In the genomic region with DNA sequence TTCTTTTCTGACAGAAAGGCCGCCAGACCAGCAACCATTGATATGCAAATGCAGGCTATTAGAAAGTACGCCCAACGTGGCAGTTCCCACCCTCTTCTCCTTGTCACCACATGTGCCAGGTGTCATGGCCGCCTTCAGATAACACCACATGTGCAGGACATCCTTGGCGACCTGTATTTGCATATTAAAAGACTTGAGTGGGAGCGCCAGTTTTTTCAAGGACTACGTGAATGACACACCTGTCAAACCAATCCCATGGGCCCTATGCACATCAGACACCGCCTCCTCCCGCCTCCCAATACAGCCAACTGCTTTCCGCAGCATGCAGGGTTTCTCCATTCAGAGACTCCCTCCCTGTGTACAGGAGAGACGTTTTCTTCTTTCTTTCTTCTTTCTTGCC, we compare ENCODE assay signal across 1 cellular context.
TF ChIP-seq lines count a peak whose summit lies in the region.

No MANE protein-coding gene starts in this region.

TF ChIP-seq in H1, 55 proteins besides CTCF, POLR2A, EP300 and RAD21:
- TF ChIP-seq, protein P1, sequence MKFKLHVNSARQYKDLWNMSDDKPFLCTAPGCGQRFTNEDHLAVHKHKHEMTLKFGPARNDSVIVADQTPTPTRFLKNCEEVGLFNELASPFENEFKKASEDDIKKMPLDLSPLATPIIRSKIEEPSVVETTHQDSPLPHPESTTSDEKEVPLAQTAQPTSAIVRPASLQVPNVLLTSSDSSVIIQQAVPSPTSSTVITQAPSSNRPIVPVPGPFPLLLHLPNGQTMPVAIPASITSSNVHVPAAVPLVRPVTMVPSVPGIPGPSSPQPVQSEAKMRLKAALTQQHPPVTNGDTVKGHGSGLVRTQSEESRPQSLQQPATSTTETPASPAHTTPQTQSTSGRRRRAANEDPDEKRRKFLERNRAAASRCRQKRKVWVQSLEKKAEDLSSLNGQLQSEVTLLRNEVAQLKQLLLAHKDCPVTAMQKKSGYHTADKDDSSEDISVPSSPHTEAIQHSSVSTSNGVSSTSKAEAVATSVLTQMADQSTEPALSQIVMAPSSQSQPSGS (IDR thresholded peaks at IDR 0.05; ENCODE audit: low read length), result no peak
- no peak for TF ChIP-seq SIX5 (IDR thresholded peaks at IDR 0.05; ENCODE audit: low read depth, low read length)
- no peak for TF ChIP-seq TAF1 (IDR thresholded peaks at IDR 0.05; ENCODE audit: low read depth, low read length)
- TF ChIP-seq HDAC6 (IDR thresholded peaks at IDR 0.05; ENCODE audit: low read depth, low read length), result no peak
- TF ChIP-seq JUND (IDR thresholded peaks at IDR 0.05; ENCODE audit: low read length), result no peak
- TF ChIP-seq CHD1 (IDR thresholded peaks at IDR 0.05; ENCODE audit: low read depth, low read length), result no peak
- no peak for TF ChIP-seq GABPA (IDR thresholded peaks at IDR 0.05; ENCODE audit: borderline replicate concordance, insufficient read depth, low read length)
- TF ChIP-seq, protein P2, sequence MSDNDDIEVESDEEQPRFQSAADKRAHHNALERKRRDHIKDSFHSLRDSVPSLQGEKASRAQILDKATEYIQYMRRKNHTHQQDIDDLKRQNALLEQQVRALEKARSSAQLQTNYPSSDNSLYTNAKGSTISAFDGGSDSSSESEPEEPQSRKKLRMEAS (IDR thresholded peaks at IDR 0.05), result peak; percentile 41; the same call in 1 of the 2 replicates
- no peak for TF ChIP-seq GTF2F1 (IDR thresholded peaks at IDR 0.05; ENCODE audit: borderline replicate concordance, low read depth, low read length)
- no peak for TF ChIP-seq NANOG (IDR thresholded peaks at IDR 0.05; ENCODE audit: insufficient read depth, low read depth, low read length, poor library complexity, severe bottlenecking)
- no peak for TF ChIP-seq JUN (IDR thresholded peaks at IDR 0.05; ENCODE audit: low read depth, low read length)
- no peak for TF ChIP-seq SRF (IDR thresholded peaks at IDR 0.05; ENCODE audit: low read depth, low read length)
- peak; percentile 80 for TF ChIP-seq YY1 (IDR thresholded peaks at IDR 0.05; ENCODE audit: low read depth, low read length)
